18 cellular contexts compared by ENCODE assay signal in genomic region chr6:20870493-20870892, GRCh38.
"Had no signal": no experiment of that assay in that cellular context is flagged by ENCODE, and none has a peak within 500 bp of the region (broad histone marks: within the 10 kb centered on the region; RNA-seq: fewer than 3 reads in every experiment).

No MANE protein-coding gene starts in this region.

- ATAC-seq: activated CD4-positive, CD25-positive, alpha-beta regulatory T cell treated with anti-CD3 and anti-CD28 coated beads, Interleukin-2, amount 50 U/mL, for 24 hours; activated T-cell treated with anti-CD3 and anti-CD28 coated beads, Interleukin-2, amount 50 U/mL, for 4 hours; left ventricle myocardium superior had no signal

- H3K27me3 Mint-ChIP-seq: activated naive CD4-positive, alpha-beta T cell treated with anti-CD3 and anti-CD28 coated beads, Interleukin-2, amount 10 ng/mL, durations not matched to agents 7 days and 5 days; central memory CD8-positive, alpha-beta T cell; memory B cell; naive B cell had no signal

- H3K4me3 Mint-ChIP-seq: activated naive CD4-positive, alpha-beta T cell treated with anti-CD3 and anti-CD28 coated beads, Interleukin-2, amount 10 ng/mL, durations not matched to agents 7 days and 5 days; activated T-cell treated with anti-CD3 and anti-CD28 coated beads, Interleukin-2, amount 50 U/mL, for 4 hours; central memory CD8-positive, alpha-beta T cell; memory B cell; naive B cell; neural crest cell had no signal

- H3K4me1 Mint-ChIP-seq: activated naive CD4-positive, alpha-beta T cell treated with anti-CD3 and anti-CD28 coated beads, Interleukin-2, amount 10 ng/mL, durations not matched to agents 7 days and 5 days; memory B cell; naive B cell had no signal

- H3K9me3 ChIP-seq: esophagus squamous epithelium, thyroid gland had no signal

- H3K27me3 ChIP-seq: esophagus squamous epithelium, thyroid gland had no signal

- DNase-seq: activated CD4-positive, alpha-beta T cell treated with anti-CD3 and anti-CD28 coated beads, Interleukin-2, amount 50 U/mL, for 1 hour; activated CD8-positive, alpha-beta memory T cell treated with anti-CD3 and anti-CD28 coated beads, Interleukin-2, amount 50 U/mL, for 4 hours; activated effector memory CD4-positive, alpha-beta T cell treated with Interleukin-2 at 50 U/mL for 16 hours; activated naive CD4-positive, alpha-beta T cell treated with anti-CD3 and anti-CD28 coated beads, Interleukin-2, amount 10 ng/mL, durations not matched to agents 7 days and 5 days; activated T-cell treated with anti-CD3 and anti-CD28 coated beads, Interleukin-2, amount 50 U/mL, for 4 hours; aorta; effector CD8-positive, alpha-beta T cell; esophagus squamous epithelium; left ventricle myocardium superior; naive B cell; retina; stimulated activated naive CD4-positive, alpha-beta T cell treated with Interleukin-2 at 50 U/mL for 16 hours; thyroid gland had no signal

- H3K27ac ChIP-seq: coronary artery, esophagus squamous epithelium, thyroid gland had no signal

- H3K9me3 Mint-ChIP-seq: activated naive CD4-positive, alpha-beta T cell treated with anti-CD3 and anti-CD28 coated beads, Interleukin-2, amount 10 ng/mL, durations not matched to agents 7 days and 5 days; activated T-cell treated with anti-CD3 and anti-CD28 coated beads, Interleukin-2, amount 50 U/mL, for 4 hours; central memory CD8-positive, alpha-beta T cell; memory B cell; naive B cell; neural crest cell had no signal

- H3K4me3 ChIP-seq: coronary artery, esophagus squamous epithelium, thyroid gland had no signal

- H3K27ac Mint-ChIP-seq: activated naive CD4-positive, alpha-beta T cell treated with anti-CD3 and anti-CD28 coated beads, Interleukin-2, amount 10 ng/mL, durations not matched to agents 7 days and 5 days; memory B cell; naive B cell had no signal

- H3K36me3 ChIP-seq: esophagus squamous epithelium, thyroid gland had no signal

- H3K4me1 ChIP-seq: esophagus squamous epithelium, thyroid gland had no signal

- H3K36me3 Mint-ChIP-seq: activated naive CD4-positive, alpha-beta T cell treated with anti-CD3 and anti-CD28 coated beads, Interleukin-2, amount 10 ng/mL, durations not matched to agents 7 days and 5 days; naive B cell had no signal
